ENCODE assay signal across 15 cellular contexts in the genomic region with DNA sequence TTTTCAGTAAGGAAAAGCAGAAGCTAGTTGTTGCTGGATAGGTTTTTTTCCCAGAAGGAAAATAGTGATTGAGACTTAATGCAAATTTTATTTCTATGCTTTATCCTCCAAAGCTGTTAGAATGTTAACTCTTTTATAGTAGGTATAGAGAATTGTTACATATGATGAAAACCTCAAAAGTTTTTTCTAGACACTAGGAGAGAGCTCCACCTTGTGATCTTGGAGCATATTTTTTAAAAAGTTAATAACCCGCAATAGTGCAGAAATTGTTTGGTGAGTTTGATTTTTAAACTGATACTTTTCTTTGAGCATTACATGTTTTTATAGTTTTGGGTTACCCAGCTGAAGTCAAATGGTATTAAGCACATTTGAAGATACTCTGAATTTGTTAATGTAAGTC. TPM values are rescaled to one million over a fixed set of nuclear protein-coding genes. Genes with fewer than 3 reads are reported as not detected.
DNase-seq lines count a peak whose midpoint lies in the region; ATAC-seq, FAIRE-seq and TF ChIP-seq lines count a peak whose summit lies in the region.
"Had no signal": no experiment of that assay in that cellular context is flagged by ENCODE, and none has a peak within 500 bp of the region (broad histone marks: within the 10 kb centered on the region; RNA-seq: fewer than 3 reads in every experiment).

No MANE protein-coding gene starts in this region.

- no peak overlapping the region for H2AK5ac ChIP-seq in mesenchymal stem cell (ENCODE audit: low read length, severe bottlenecking)

- TF ChIP-seq CTCF in CD8-positive, alpha-beta T cell (IDR thresholded peaks at IDR 0.05): no peak
- TF ChIP-seq CTCF in HEK293 (tag by site-specific recombination; IDR thresholded peaks at IDR 0.05) (no peak), VCaP (conservative IDR thresholded peaks at IDR 0.05) (0 out of 2 replicates have a peak, but pooled peaks have one; percentile 21)

- H3K4me1 ChIP-seq in CD8-positive, alpha-beta T cell (ENCODE audit: insufficient read depth, low read length): peaks cover 12% of the 10 kb centered on the region
- H3K4me1 ChIP-seq in HEK293 (ENCODE audit: control insufficient read depth, insufficient read depth, low read length) (no peaks in the 10 kb centered on the region; the same call in 1 of the 2 replicates), mesenchymal stem cell (ENCODE audit: control insufficient read depth, insufficient read depth, low read depth, low read length) (no peaks in the 10 kb centered on the region)
- H3K4me1 ChIP-seq: Peyer's patch had no signal

- DNase-seq in CD8-positive, alpha-beta T cell: no peak
- DNase-seq in mesenchymal stem cell (peak; percentile 8), HuH-7.5 (ENCODE audit: low spot score) (no peak), hypothalamus (lab: John Stamatoyannopoulos, UW) (no peak), H54 (ENCODE audit: insufficient read length, low spot score) (no peak)
- DNase-seq: head of caudate nucleus; Peyer's patch; stimulated activated CD4-positive, alpha-beta T cell treated with anti-CD3 and anti-CD28 coated beads, Interleukin-2, amount 100 ng/mL, for 24 hours; T-helper 9 cell had no signal

- H3K4me2 ChIP-seq in mesenchymal stem cell (ENCODE audit: low read length, poor library complexity, severe bottlenecking): no peak overlapping the region

- H3K9ac ChIP-seq in mesenchymal stem cell (ENCODE audit: low read length): no peak overlapping the region

- no peak overlapping the region for H2BK15ac ChIP-seq in mesenchymal stem cell (ENCODE audit: low read depth, poor library complexity, severe bottlenecking)

- H3K27me3 Mint-ChIP-seq in CD8-positive, alpha-beta T cell (ENCODE audit: low read depth): no peaks in the 10 kb centered on the region
- H3K27me3 Mint-ChIP-seq: progenitor cell of endocrine pancreas; stimulated activated naive CD8-positive, alpha-beta T cell treated with anti-CD3 and anti-CD28 coated beads, Interleukin-15, Interleukin-2, amounts not matched to agents 100 ng/mL and 50 ng/mL, for 24 hours had no signal

- peaks cover 3% of the 10 kb centered on the region for H3K36me3 Mint-ChIP-seq in CD8-positive, alpha-beta T cell

- no peak overlapping the region for H3K27ac ChIP-seq in CD8-positive, alpha-beta T cell (ENCODE audit: low read depth, low read length)
- H3K27ac ChIP-seq in HEK293 (ENCODE audit: extremely low read depth, low read depth, low read length) (no peak overlapping the region), VCaP (no peak overlapping the region), mesenchymal stem cell (ENCODE audit: low read length, poor library complexity, severe bottlenecking) (no peak overlapping the region)
- H3K27ac ChIP-seq: Peyer's patch had no signal

- no peak overlapping the region for H3K4ac ChIP-seq in mesenchymal stem cell (ENCODE audit: low read depth in 1 of 2, low read length in 2 of 2)

- WGBS in mesenchymal stem cell: 100% methylated on average over 1 of the region's 1 CpG

- no peak overlapping the region for H2AFZ ChIP-seq in mesenchymal stem cell (ENCODE audit: low read depth, low read length)

- H3K4me3 Mint-ChIP-seq in CD8-positive, alpha-beta T cell: no peak overlapping the region
- H3K4me3 Mint-ChIP-seq: stimulated activated naive CD8-positive, alpha-beta T cell treated with anti-CD3 and anti-CD28 coated beads, Interleukin-15, Interleukin-2, amounts not matched to agents 100 ng/mL and 50 ng/mL, for 24 hours had no signal

- POLR2A ChIA-PET in CD8-positive, alpha-beta T cell (lab: Charles Lee): interaction anchor here (1.1 kb wide), 1 partner anchor 58 kb away, joined by 5 read pairs; no protein-coding TSS in a partner anchor
- POLR2A ChIA-PET in HEK293 (lab: Yijun Ruan, JAX): no interaction called here

- intact Hi-C loops in CD8-positive, alpha-beta T cell (cut with DNase I, micrococcal nuclease): loop anchor here (1.0 to 5.0 kb wide), 2 partner anchors 58 to 186 kb away; no protein-coding TSS in a partner anchor

- ATAC-seq in CD8-positive, alpha-beta T cell: peak; percentile 57

- H3K23ac ChIP-seq in mesenchymal stem cell (ENCODE audit: low read length in 2 of 2): no peak overlapping the region

- no peak overlapping the region for H2BK12ac ChIP-seq in mesenchymal stem cell (ENCODE audit: low read length in 2 of 2)

- no peak overlapping the region for H2BK5ac ChIP-seq in mesenchymal stem cell (ENCODE audit: low read depth, low read length, poor library complexity, severe bottlenecking)

- CTCF ChIA-PET in CD8-positive, alpha-beta T cell (lab: Charles Lee): interaction anchor here (0.7 to 1.5 kb wide), 3 partner anchors 34 to 184 kb away, joined by 3 to 5 read pairs (median 5); no protein-coding TSS in a partner anchor
- CTCF ChIA-PET in HEK293 (lab: Yijun Ruan, JAX): interaction anchor here (0.7 to 1.7 kb wide), 5 partner anchors 8 to 185 kb away, joined by 3 to 7 read pairs (median 4); no protein-coding TSS in a partner anchor

- H4K91ac ChIP-seq in mesenchymal stem cell (ENCODE audit: low read length): no peak overlapping the region

- H3K4me1 Mint-ChIP-seq in CD8-positive, alpha-beta T cell (ENCODE audit: low read depth): peaks cover 49% of the 10 kb centered on the region

- H2BK120ac ChIP-seq in mesenchymal stem cell (ENCODE audit: low read depth, low read length): no peak overlapping the region

- FAIRE-seq in H54 (lab: Jason Lieb, UNC): no peak
- FAIRE-seq: HTR-8/SVneo had no signal

- peak overlapping the region; percentile 41 for H3K27ac Mint-ChIP-seq in CD8-positive, alpha-beta T cell
- H3K27ac Mint-ChIP-seq: stimulated activated naive CD8-positive, alpha-beta T cell treated with anti-CD3 and anti-CD28 coated beads, Interleukin-15, Interleukin-2, amounts not matched to agents 100 ng/mL and 50 ng/mL, for 24 hours had no signal

- no peaks in the 10 kb centered on the region for H3K9me3 ChIP-seq in CD8-positive, alpha-beta T cell (ENCODE audit: low read length)
- no peaks in the 10 kb centered on the region for H3K9me3 ChIP-seq in HEK293 (ENCODE audit: control insufficient read depth, insufficient read depth, low read depth, low read length)
- no peaks in the 10 kb centered on the region for H3K9me3 ChIP-seq in mesenchymal stem cell (ENCODE audit: control insufficient read depth, low read length)
- H3K9me3 ChIP-seq: Peyer's patch had no signal

- no peak overlapping the region for H3K18ac ChIP-seq in mesenchymal stem cell (ENCODE audit: low read depth in 1 of 2, low read length in 2 of 2)

- H3K9me3 Mint-ChIP-seq in CD8-positive, alpha-beta T cell: no peaks in the 10 kb centered on the region
- H3K9me3 Mint-ChIP-seq: stimulated activated naive CD8-positive, alpha-beta T cell treated with anti-CD3 and anti-CD28 coated beads, Interleukin-15, Interleukin-2, amounts not matched to agents 100 ng/mL and 50 ng/mL, for 24 hours had no signal

- no peak overlapping the region for H3K4me3 ChIP-seq in CD8-positive, alpha-beta T cell (ENCODE audit: low read depth, low read length)
- H3K4me3 ChIP-seq in HEK293 (ENCODE audit: low read depth, low read length) (no peak overlapping the region), mesenchymal stem cell (ENCODE audit: insufficient read depth in 1 of 2, low read depth in 1 of 2, low read length in 2 of 2) (no peak overlapping the region)
- H3K4me3 ChIP-seq: lung, Peyer's patch had no signal

- no peak for TF ChIP-seq POLR2A in H54 (IDR thresholded peaks at IDR 0.05; ENCODE audit: low read depth, low read length)

- no peaks in the 10 kb centered on the region for H3K27me3 ChIP-seq in CD8-positive, alpha-beta T cell (ENCODE audit: insufficient read depth, low read length)
- no peaks in the 10 kb centered on the region for H3K27me3 ChIP-seq in mesenchymal stem cell (ENCODE audit: control insufficient read depth in 1 of 2, insufficient read depth in 1 of 2, low read length in 2 of 2)
- H3K27me3 ChIP-seq: Peyer's patch had no signal

- no peaks in the 10 kb centered on the region for H3K36me3 ChIP-seq in CD8-positive, alpha-beta T cell (ENCODE audit: insufficient read depth, low read length)
- H3K36me3 ChIP-seq in HEK293 (ENCODE audit: control insufficient read depth in 2 of 2, insufficient read depth in 1 of 2, low read length in 2 of 2) (no peaks in the 10 kb centered on the region; a peak in 1 of 3 replicates), mesenchymal stem cell (ENCODE audit: control insufficient read depth in 1 of 2, insufficient read depth in 2 of 2, low read depth in 1 of 2, low read length in 2 of 2) (no peaks in the 10 kb centered on the region)
- H3K36me3 ChIP-seq: Peyer's patch had no signal

- H3K14ac ChIP-seq in mesenchymal stem cell (ENCODE audit: low read length in 2 of 2): no peak overlapping the region

- no peak overlapping the region for H4K8ac ChIP-seq in mesenchymal stem cell (ENCODE audit: low read length)

- H3K79me1 ChIP-seq in mesenchymal stem cell (replicated peaks; ENCODE audit: low read length, poor library complexity, severe bottlenecking): no peaks in the 10 kb centered on the region

TF ChIP-seq in HEK293, 187 proteins besides CTCF, POLR2A, EP300 and RAD21 (continues in another document):
- TF ChIP-seq, protein P1, sequence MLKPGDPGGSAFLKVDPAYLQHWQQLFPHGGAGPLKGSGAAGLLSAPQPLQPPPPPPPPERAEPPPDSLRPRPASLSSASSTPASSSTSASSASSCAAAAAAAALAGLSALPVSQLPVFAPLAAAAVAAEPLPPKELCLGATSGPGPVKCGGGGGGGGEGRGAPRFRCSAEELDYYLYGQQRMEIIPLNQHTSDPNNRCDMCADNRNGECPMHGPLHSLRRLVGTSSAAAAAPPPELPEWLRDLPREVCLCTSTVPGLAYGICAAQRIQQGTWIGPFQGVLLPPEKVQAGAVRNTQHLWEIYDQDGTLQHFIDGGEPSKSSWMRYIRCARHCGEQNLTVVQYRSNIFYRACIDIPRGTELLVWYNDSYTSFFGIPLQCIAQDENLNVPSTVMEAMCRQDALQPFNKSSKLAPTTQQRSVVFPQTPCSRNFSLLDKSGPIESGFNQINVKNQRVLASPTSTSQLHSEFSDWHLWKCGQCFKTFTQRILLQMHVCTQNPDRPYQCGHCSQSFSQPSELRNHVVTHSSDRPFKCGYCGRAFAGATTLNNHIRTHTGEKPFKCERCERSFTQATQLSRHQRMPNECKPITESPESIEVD (tag by site-specific recombination; IDR thresholded peaks at IDR 0.05): 0 out of 2 replicates have a peak, but pooled peaks have one; percentile 14
- TF ChIP-seq, protein P2, sequence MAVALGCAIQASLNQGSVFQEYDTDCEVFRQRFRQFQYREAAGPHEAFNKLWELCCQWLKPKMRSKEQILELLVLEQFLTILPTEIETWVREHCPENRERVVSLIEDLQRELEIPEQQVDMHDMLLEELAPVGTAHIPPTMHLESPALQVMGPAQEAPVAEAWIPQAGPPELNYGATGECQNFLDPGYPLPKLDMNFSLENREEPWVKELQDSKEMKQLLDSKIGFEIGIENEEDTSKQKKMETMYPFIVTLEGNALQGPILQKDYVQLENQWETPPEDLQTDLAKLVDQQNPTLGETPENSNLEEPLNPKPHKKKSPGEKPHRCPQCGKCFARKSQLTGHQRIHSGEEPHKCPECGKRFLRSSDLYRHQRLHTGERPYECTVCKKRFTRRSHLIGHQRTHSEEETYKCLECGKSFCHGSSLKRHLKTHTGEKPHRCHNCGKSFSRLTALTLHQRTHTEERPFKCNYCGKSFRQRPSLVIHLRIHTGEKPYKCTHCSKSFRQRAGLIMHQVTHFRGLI (tag by site-specific recombination; IDR thresholded peaks at IDR 0.05): no peak

RNA-seq across cellular contexts. Expression of a gene that starts 56.5 kb away (rescaled TPM):
- 100 to 1,000 TPM; 104 to 105 TPM for total RNA-seq in CD8-positive, alpha-beta T cell
- polyA plus RNA-seq in mesenchymal stem cell (2013, experiment 1 of 2): 30.9 TPM
- 35.6 TPM for polyA plus RNA-seq in mesenchymal stem cell (2013, experiment 2 of 2)
